21 cellular contexts compared by ENCODE assay signal in the genomic region with DNA sequence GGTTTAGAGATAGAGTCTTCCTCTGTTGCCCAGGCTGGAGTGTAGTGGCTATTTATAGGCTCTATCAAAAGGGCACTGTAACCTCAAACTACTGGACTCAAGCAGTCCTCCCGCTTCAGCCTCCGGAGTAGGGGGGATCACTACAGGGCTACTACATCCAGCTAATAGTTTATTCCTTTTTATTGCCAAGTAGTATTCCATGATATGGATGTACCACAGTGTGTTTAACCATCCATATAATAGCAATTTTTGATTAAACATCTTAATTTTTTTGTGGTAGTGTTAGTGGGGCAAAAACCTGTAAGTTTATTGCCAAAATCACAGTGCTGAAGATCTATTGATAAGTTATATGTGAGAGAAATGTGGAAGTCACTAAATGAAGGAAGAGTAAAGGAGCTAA. TPM values are rescaled to one million over a fixed set of nuclear protein-coding genes. Genes with fewer than 3 reads are reported as not detected.
A peak's percentile ranks its signal among the peaks of the same experiment; 100 is the strongest.
DNase-seq lines count a peak whose midpoint lies in the region; ATAC-seq, FAIRE-seq and TF ChIP-seq lines count a peak whose summit lies in the region.
"Had no signal": no experiment of that assay in that cellular context is flagged by ENCODE, and none has a peak within 500 bp of the region (broad histone marks: within the 10 kb centered on the region; RNA-seq: fewer than 3 reads in every experiment).

No MANE protein-coding gene starts in this region.

- no TSS peak for BruUV-seq in HepG2 (replicated peaks; lab: Mats Ljungman, UMichigan)

- H3K36me3 ChIP-seq in HepG2 (replicated peaks in 1 of 2; ENCODE audit: control insufficient read depth in 1 of 2, insufficient read depth in 2 of 2, low read length in 2 of 2) (peaks cover 0 to 12% of the 10 kb centered on the region in 2 experiments; a peak in 2 of 5 replicates), right lobe of liver (peaks cover 0 to 5% (median 0%) of the 10 kb centered on the region in 4 donors)
- H3K36me3 ChIP-seq: colonic mucosa had no signal

- no peak for TF ChIP-seq CTCF in HepG2 (CRISPR knock-in tag; IDR thresholded peaks at IDR 0.05)
- TF ChIP-seq CTCF in right lobe of liver (IDR thresholded peaks at IDR 0.05): no peak

- H3K4me3 ChIP-seq in HepG2 (replicated peaks in 1 of 3; ENCODE audit: insufficient read depth in 1 of 3, low read depth in 2 of 3, low read length in 3 of 3): no peak overlapping the region
- no peak overlapping the region for H3K4me3 ChIP-seq in right lobe of liver
- H3K4me3 ChIP-seq: colonic mucosa, heart right ventricle, left lung, SK-N-MC, smooth muscle cell had no signal

- H3K4me2 ChIP-seq in HepG2 (ENCODE audit: low read depth, low read length): peak overlapping the region; percentile 8; the same call in 1 of the 2 replicates
- H3K4me2 ChIP-seq: smooth muscle cell had no signal

- in situ Hi-C loops in HepG2 (cut with HindIII; ENCODE audit: extremely low pct_ligation_motif_present, low pct_unique_long_range_greater_than_20kb): loop anchor here (10.0 kb wide), 1 partner anchor 220 kb away; no protein-coding TSS in a partner anchor

- intact Hi-C loops in HepG2 (cut with micrococcal nuclease; ENCODE audit: unreplicated experiment) (loop anchor here (5.0 kb wide), 3 partner anchors 147 to 288 kb away; partner anchors contain the start of genes NOCT and RAB33B), right lobe of liver (cut with DNase I) (no loop called here)

- WGBS in HepG2 (ENCODE audit: low lambda C conversion rate): 90% methylated on average over 2 of the region's 2 CpGs
- WGBS in right lobe of liver (ENCODE audit: insufficient coverage, low coverage, low lambda C conversion rate, missing lambda C conversion rate): 95% methylated on average over 2 of the region's 2 CpGs

- peaks cover 24% of the 10 kb centered on the region for H4K20me1 ChIP-seq in HepG2 (ENCODE audit: insufficient read depth, low read length)

- no peak overlapping the region for H3K9ac ChIP-seq in HepG2 (ENCODE audit: insufficient read depth, low read depth, low read length)

- H3K27me3 ChIP-seq in HepG2 (ENCODE audit: control insufficient read depth in 1 of 2, insufficient read depth in 2 of 2, low read length in 2 of 2): no peaks in the 10 kb centered on the region; a peak in 1 of 5 replicates
- no peaks in the 10 kb centered on the region for H3K27me3 ChIP-seq in right lobe of liver
- H3K27me3 ChIP-seq: colonic mucosa, heart right ventricle, left lung had no signal

- DNase-seq in HepG2 (ENCODE audit: low spot score) (no peak), right lobe of liver (no peak), SK-N-DZ (ENCODE audit: low spot score) (no peak), NCI-H1436 treated with DMSO at 0.1 percent for 48 hours (lab: John Stamatoyannopoulos, UW) (no peak)
- no peak for DNase-seq in effector memory CD8-positive, alpha-beta T cell
- DNase-seq in stimulated activated naive B cell treated with anti-CD40 and anti-IgM and Interleukin-4, amounts not matched to agents 10 μg/mL and 1 μg/mL and 100 μg/mL, for 72 hours: no peak
- DNase-seq: activated CD4-positive, alpha-beta T cell treated with anti-CD3 and anti-CD28 coated beads for 1 hour; colonic mucosa; heart right ventricle; HFFc6; left lung; NCI-H1105 treated with DMSO at 0.1 percent for 48 hours; NCI-H2107; NCI-H510A; stimulated activated CD4-positive, alpha-beta T cell treated with anti-CD3 and anti-CD28 coated beads, Interleukin-4, amount 100 ng/mL, for 1 hour had no signal

- H3K4me1 Mint-ChIP-seq in IgD-negative memory B cell: peaks cover 33 to 50% (median 42%) of the 10 kb centered on the region in 3 donors
- H3K4me1 Mint-ChIP-seq in effector memory CD8-positive, alpha-beta T cell (ENCODE audit: low read depth in 2 of 2): peaks cover 41 to 49% of the 10 kb centered on the region in 2 donors
- H3K4me1 Mint-ChIP-seq in stimulated activated naive B cell treated with anti-CD40 and anti-IgM and Interleukin-4, amounts not matched to agents 10 μg/mL and 1 μg/mL and 100 μg/mL, for 72 hours: peaks cover 21 to 50% of the 10 kb centered on the region in 2 donors

- peaks cover 92% of the 10 kb centered on the region for H3K79me2 ChIP-seq in HepG2 (ENCODE audit: insufficient read depth, low read length)

- TF ChIP-seq POLR2A in HepG2 (IDR thresholded peaks at IDR 0.05; ENCODE audit: insufficient read depth in 1 of 2, low read depth in 2 of 2, low read length in 2 of 2) (no peak), right lobe of liver (IDR thresholded peaks at IDR 0.05) (no peak)

- H3K9me3 Mint-ChIP-seq in IgD-negative memory B cell: peaks cover 0 to 3% (median 1%) of the 10 kb centered on the region in 3 donors
- H3K9me3 Mint-ChIP-seq in effector memory CD8-positive, alpha-beta T cell: no peaks in the 10 kb centered on the region
- no peaks in the 10 kb centered on the region for H3K9me3 Mint-ChIP-seq in stimulated activated naive B cell treated with anti-CD40 and anti-IgM and Interleukin-4, amounts not matched to agents 10 μg/mL and 1 μg/mL and 100 μg/mL, for 72 hours
- H3K9me3 Mint-ChIP-seq: HFFc6 had no signal

- peaks cover 2% of the 10 kb centered on the region for H3K36me3 Mint-ChIP-seq in IgD-negative memory B cell
- H3K36me3 Mint-ChIP-seq in effector memory CD8-positive, alpha-beta T cell (ENCODE audit: insufficient read depth): peaks cover 41% of the 10 kb centered on the region
- peaks cover 19 to 39% of the 10 kb centered on the region in 2 donors for H3K36me3 Mint-ChIP-seq in stimulated activated naive B cell treated with anti-CD40 and anti-IgM and Interleukin-4, amounts not matched to agents 10 μg/mL and 1 μg/mL and 100 μg/mL, for 72 hours

- CTCF ChIA-PET in HepG2 (lab: Yijun Ruan, JAX; ENCODE audit: low intra/inter-chr PET ratio, low total read pairs): no interaction called here

- peaks cover 45% of the 10 kb centered on the region for H3K4me1 ChIP-seq in HepG2 (ENCODE audit: insufficient read depth, low read length)
- H3K4me1 ChIP-seq in right lobe of liver: peaks cover 0 to 17% (median 3%) of the 10 kb centered on the region in 4 donors
- H3K4me1 ChIP-seq: colonic mucosa had no signal

- H3K27ac ChIP-seq in HepG2 (ENCODE audit: extremely low read length, insufficient read depth, low read length): no peak overlapping the region
- H3K27ac ChIP-seq in right lobe of liver: no peak overlapping the region
- H3K27ac ChIP-seq: colonic mucosa, left lung, SK-N-MC had no signal

- TF ChIP-seq RAD21 in HepG2 (CRISPR knock-in tag; IDR thresholded peaks at IDR 0.05): no peak

- no peak for ATAC-seq in HepG2
- no peak for ATAC-seq in right lobe of liver
- no peak for ATAC-seq in effector memory CD8-positive, alpha-beta T cell (replicated peaks)
- ATAC-seq in stimulated activated naive B cell treated with anti-CD40 and anti-IgM and Interleukin-4, amounts not matched to agents 10 μg/mL and 1 μg/mL and 100 μg/mL, for 72 hours (replicated peaks): no peak
- ATAC-seq in GM21576 (IDR thresholded peaks at IDR 0.05; ENCODE audit: unreplicated experiment): no peak
- ATAC-seq: heart right ventricle, left lung had no signal

- FAIRE-seq in HepG2 (lab: Jason Lieb, UNC): no peak
- FAIRE-seq: HTR-8/SVneo had no signal

- H3K9me3 ChIP-seq in HepG2 (ENCODE audit: low read length) (no peaks in the 10 kb centered on the region), right lobe of liver (no peaks in the 10 kb centered on the region)
- H3K9me3 ChIP-seq: colonic mucosa, left lung had no signal

- no peaks in the 10 kb centered on the region for H3K27me3 Mint-ChIP-seq in IgD-negative memory B cell
- H3K27me3 Mint-ChIP-seq in effector memory CD8-positive, alpha-beta T cell: no peaks in the 10 kb centered on the region
- no peaks in the 10 kb centered on the region for H3K27me3 Mint-ChIP-seq in stimulated activated naive B cell treated with anti-CD40 and anti-IgM and Interleukin-4, amounts not matched to agents 10 μg/mL and 1 μg/mL and 100 μg/mL, for 72 hours

- TF ChIP-seq EP300 in HepG2 (IDR thresholded peaks at IDR 0.05; ENCODE audit: low read depth in 2 of 2, low read length in 2 of 2) (no peak), HepG2 (CRISPR knock-in tag; IDR thresholded peaks at IDR 0.05; ENCODE audit: borderline replicate concordance) (no peak)

- no peak overlapping the region for H2AFZ ChIP-seq in HepG2 (ENCODE audit: low read length)

- H3K4me3 Mint-ChIP-seq in IgD-negative memory B cell: peak overlapping the region in 3 of 4 donors; percentile 33 to 72 (median 53)
- H3K4me3 Mint-ChIP-seq in effector memory CD8-positive, alpha-beta T cell: peak overlapping the region in 1 of 2 donors; percentile 26
- no peak overlapping the region for H3K4me3 Mint-ChIP-seq in stimulated activated naive B cell treated with anti-CD40 and anti-IgM and Interleukin-4, amounts not matched to agents 10 μg/mL and 1 μg/mL and 100 μg/mL, for 72 hours
- H3K4me3 Mint-ChIP-seq: HFFc6, mesothelial cell of epicardium had no signal

- POLR2A ChIA-PET in HepG2 (lab: Yijun Ruan, JAX): no interaction called here

- peak overlapping the region in 2 of 3 donors; percentile 74 to 86 for H3K27ac Mint-ChIP-seq in IgD-negative memory B cell
- peak overlapping the region; percentile 36 to 86 for H3K27ac Mint-ChIP-seq in effector memory CD8-positive, alpha-beta T cell
- H3K27ac Mint-ChIP-seq in stimulated activated naive B cell treated with anti-CD40 and anti-IgM and Interleukin-4, amounts not matched to agents 10 μg/mL and 1 μg/mL and 100 μg/mL, for 72 hours: peak overlapping the region; percentile 73
- H3K27ac Mint-ChIP-seq: HFFc6, mesothelial cell of epicardium had no signal

RNA-seq across cellular contexts. Expression of gene NDUFC1, which starts 2.6 kb away (rescaled TPM):
- total RNA-seq in HepG2 (2016; rRNA removed; fragmentation: Illumina TruSeq; extraction: Trizol): 96.4 and 124 TPM in 2 replicates
- 46.9 and 57.6 TPM in 2 replicates for total RNA-seq in HepG2 (2016; cell fraction: cytosol; rRNA removed; fragmentation: Illumina TruSeq; extraction: Trizol; ENCODE audit: low read depth)
- 106 and 134 TPM in 2 replicates for total RNA-seq in HepG2 (2016; cell fraction: insoluble cytoplasmic fraction; rRNA removed; fragmentation: Illumina TruSeq; extraction: Trizol)
- total RNA-seq in HepG2 (2016; cell fraction: membrane; rRNA removed; fragmentation: Illumina TruSeq; extraction: Trizol): 88.4 and 94.7 TPM in 2 replicates
- total RNA-seq in HepG2 (2016; cell fraction: nucleus; rRNA removed; fragmentation: Illumina TruSeq; extraction: Trizol): 40.3 and 42.8 TPM in 2 replicates
- 38.4 and 43.4 TPM in 2 replicates for polyA plus RNA-seq in HepG2 (2011; rRNA removed)
- 38.9 and 41.3 TPM in 2 replicates for polyA plus RNA-seq in HepG2 (2011; cell fraction: cytosol; rRNA removed)
- polyA plus RNA-seq in HepG2 (2011; cell fraction: nucleus; rRNA removed): 14.4 and 16.4 TPM in 2 replicates
- 70.7 and 104 TPM in 2 replicates for polyA plus RNA-seq in HepG2 (2012)
- 71.4 and 90.2 TPM in 2 replicates for polyA plus RNA-seq in HepG2 (2016; cell fraction: cytosol; fragmentation: Illumina TruSeq; extraction: Trizol; ENCODE audit: low read depth)
- 174 and 188 TPM in 2 replicates for polyA plus RNA-seq in HepG2 (2016; cell fraction: insoluble cytoplasmic fraction; fragmentation: Illumina TruSeq; extraction: Trizol; ENCODE audit: low read depth)
- polyA plus RNA-seq in HepG2 (2016; cell fraction: membrane; fragmentation: Illumina TruSeq; extraction: Trizol; ENCODE audit: low read depth): 127 and 136 TPM in 2 replicates
- polyA plus RNA-seq in HepG2 (2016; cell fraction: nucleus; fragmentation: Illumina TruSeq; extraction: Trizol; ENCODE audit: insufficient read depth, low read depth): 94.4 and 110 TPM in 2 replicates
- polyA minus RNA-seq in HepG2 (2011; rRNA and poly(A)+ RNA removed; ENCODE audit: low replicate concordance): 6.8 and 12.8 TPM in 2 replicates
- 28.2 and 31.7 TPM in 2 replicates for polyA minus RNA-seq in HepG2 (2011; cell fraction: cytosol; rRNA and poly(A)+ RNA removed)
- 10.8 and 11.7 TPM in 2 replicates for polyA minus RNA-seq in HepG2 (2011; cell fraction: nucleus; rRNA and poly(A)+ RNA removed)
- 10 to 100 TPM; 24.7 to 41.0 (median 32.1) TPM for total RNA-seq in right lobe of liver
- 107 TPM for polyA plus RNA-seq in IgD-negative memory B cell
- polyA plus RNA-seq in SK-N-DZ (2014; cell fraction: cytosol; rRNA removed): 25.5 and 33.1 TPM in 2 replicates
- 22.4 and 28.6 TPM in 2 replicates for polyA plus RNA-seq in SK-N-DZ (2014; cell fraction: nucleus; rRNA removed)

RNA-seq across cellular contexts. Expression of gene NAA15, which starts 3.6 kb away (rescaled TPM):
- total RNA-seq in HepG2 (2016; rRNA removed; fragmentation: Illumina TruSeq; extraction: Trizol): 50.2 and 81.2 TPM in 2 replicates
- total RNA-seq in HepG2 (2016; cell fraction: cytosol; rRNA removed; fragmentation: Illumina TruSeq; extraction: Trizol; ENCODE audit: low read depth): 6.3 and 7.1 TPM in 2 replicates
- 48.6 and 78.2 TPM in 2 replicates for total RNA-seq in HepG2 (2016; cell fraction: insoluble cytoplasmic fraction; rRNA removed; fragmentation: Illumina TruSeq; extraction: Trizol)
- 10.9 and 12.9 TPM in 2 replicates for total RNA-seq in HepG2 (2016; cell fraction: membrane; rRNA removed; fragmentation: Illumina TruSeq; extraction: Trizol)
- total RNA-seq in HepG2 (2016; cell fraction: nucleus; rRNA removed; fragmentation: Illumina TruSeq; extraction: Trizol): 48.8 and 52.3 TPM in 2 replicates
- 4.9 and 6.2 TPM in 2 replicates for polyA plus RNA-seq in HepG2 (2011; rRNA removed)
- polyA plus RNA-seq in HepG2 (2011; cell fraction: cytosol; rRNA removed): 1.9 and 3.3 TPM in 2 replicates
- polyA plus RNA-seq in HepG2 (2011; cell fraction: nucleus; rRNA removed): 3.9 and 5.4 TPM in 2 replicates
- polyA plus RNA-seq in HepG2 (2012): 16.0 and 16.8 TPM in 2 replicates
- 0.85 and 1.0 TPM in 2 replicates for polyA plus RNA-seq in HepG2 (2016; cell fraction: cytosol; fragmentation: Illumina TruSeq; extraction: Trizol; ENCODE audit: low read depth)
- polyA plus RNA-seq in HepG2 (2016; cell fraction: insoluble cytoplasmic fraction; fragmentation: Illumina TruSeq; extraction: Trizol; ENCODE audit: low read depth): 36.8 and 38.9 TPM in 2 replicates
- 4.0 and 4.5 TPM in 2 replicates for polyA plus RNA-seq in HepG2 (2016; cell fraction: membrane; fragmentation: Illumina TruSeq; extraction: Trizol; ENCODE audit: low read depth)
- polyA plus RNA-seq in HepG2 (2016; cell fraction: nucleus; fragmentation: Illumina TruSeq; extraction: Trizol; ENCODE audit: insufficient read depth, low read depth): 16.5 and 20.2 TPM in 2 replicates
- polyA minus RNA-seq in HepG2 (2011; rRNA and poly(A)+ RNA removed; ENCODE audit: low replicate concordance): 3.7 and 7.0 TPM in 2 replicates
- polyA minus RNA-seq in HepG2 (2011; cell fraction: cytosol; rRNA and poly(A)+ RNA removed): 15.4 and 18.9 TPM in 2 replicates
- 53.0 and 55.0 TPM in 2 replicates for polyA minus RNA-seq in HepG2 (2011; cell fraction: nucleus; rRNA and poly(A)+ RNA removed)
- 10 to 100 TPM; 13.3 to 19.8 (median 16.5) TPM for total RNA-seq in right lobe of liver
- 38.9 TPM for polyA plus RNA-seq in IgD-negative memory B cell
- 19.8 and 22.7 TPM in 2 replicates for polyA plus RNA-seq in SK-N-DZ (2014; cell fraction: cytosol; rRNA removed)
- polyA plus RNA-seq in SK-N-DZ (2014; cell fraction: nucleus; rRNA removed): 14.7 and 15.8 TPM in 2 replicates

RNA-seq across cellular contexts. Expression of gene MGARP, which starts 24.9 kb away (rescaled TPM):
- total RNA-seq in HepG2 (2016; rRNA removed; fragmentation: Illumina TruSeq; extraction: Trizol) (0.11 TPM in 1 of 2 replicates, not detected in the other), right lobe of liver (under 1 TPM in 2 of 6 experiments, not detected in 4; 0.20 to 0.43 TPM)
- not detected in 2 replicates for total RNA-seq in HepG2 (2016; cell fraction: cytosol; rRNA removed; fragmentation: Illumina TruSeq; extraction: Trizol; ENCODE audit: low read depth)
- total RNA-seq in HepG2 (2016; cell fraction: insoluble cytoplasmic fraction; rRNA removed; fragmentation: Illumina TruSeq; extraction: Trizol): 0.18 and 0.26 TPM in 2 replicates
- total RNA-seq in HepG2 (2016; cell fraction: membrane; rRNA removed; fragmentation: Illumina TruSeq; extraction: Trizol): 0.21 TPM in 1 of 2 replicates, not detected in the other
- total RNA-seq in HepG2 (2016; cell fraction: nucleus; rRNA removed; fragmentation: Illumina TruSeq; extraction: Trizol): not detected in 2 replicates
- polyA plus RNA-seq in HepG2 (2011; rRNA removed) (0.13 TPM in 2 replicates), IgD-negative memory B cell (0.19 TPM)
- 0.12 and 0.13 TPM in 2 replicates for polyA plus RNA-seq in HepG2 (2011; cell fraction: cytosol; rRNA removed)
- 0.09 TPM in 1 of 2 replicates, not detected in the other for polyA plus RNA-seq in HepG2 (2011; cell fraction: nucleus; rRNA removed)
- polyA plus RNA-seq in HepG2 (2012): 0.17 and 0.20 TPM in 2 replicates
- polyA plus RNA-seq in HepG2 (2016; cell fraction: cytosol; fragmentation: Illumina TruSeq; extraction: Trizol; ENCODE audit: low read depth): not detected in 2 replicates
- not detected in 2 replicates for polyA plus RNA-seq in HepG2 (2016; cell fraction: insoluble cytoplasmic fraction; fragmentation: Illumina TruSeq; extraction: Trizol; ENCODE audit: low read depth)
- not detected in 2 replicates for polyA plus RNA-seq in HepG2 (2016; cell fraction: membrane; fragmentation: Illumina TruSeq; extraction: Trizol; ENCODE audit: low read depth)
- polyA plus RNA-seq in HepG2 (2016; cell fraction: nucleus; fragmentation: Illumina TruSeq; extraction: Trizol; ENCODE audit: insufficient read depth, low read depth): not detected in 2 replicates
- polyA minus RNA-seq in HepG2 (2011; rRNA and poly(A)+ RNA removed; ENCODE audit: low replicate concordance): not detected in 2 replicates
- polyA minus RNA-seq in HepG2 (2011; cell fraction: cytosol; rRNA and poly(A)+ RNA removed): not detected in 2 replicates
- polyA minus RNA-seq in HepG2 (2011; cell fraction: nucleus; rRNA and poly(A)+ RNA removed): not detected in 2 replicates
- 1.00 and 1.2 TPM in 2 replicates for polyA plus RNA-seq in SK-N-DZ (2014; cell fraction: cytosol; rRNA removed)
- polyA plus RNA-seq in SK-N-DZ (2014; cell fraction: nucleus; rRNA removed): 0.83 and 1.4 TPM in 2 replicates
- total RNA-seq: smooth muscle cell had no signal

Comparison
In these comparisons a context has a peak if more than half of its experiments do, and no peak if none do; other contexts are left out.
1. H3K4me3 Mint-ChIP-seq: peak in IgD-negative memory B cell (3 of 4); none in stimulated activated naive B cell treated with anti-CD40 and anti-IgM and Interleukin-4, amounts not matched to agents 10 μg/mL and 1 μg/mL and 100 μg/mL, for 72 hours (0 of 2).
2. Peak in every context shown above with its lines, with median percentiles within 50 percentile points of each other: H3K27ac Mint-ChIP-seq.